27 cellular contexts compared by ENCODE assay signal in genomic region chr14:90791481-90791880, GRCh38. TPM values are rescaled to one million over a fixed set of nuclear protein-coding genes. Genes with fewer than 3 reads are reported as not detected.
DNase-seq lines count a peak whose midpoint lies in the region; ATAC-seq and TF ChIP-seq lines count a peak whose summit lies in the region.
"Had no signal": no experiment of that assay in that cellular context is flagged by ENCODE, and none has a peak within 500 bp of the region (broad histone marks: within the 10 kb centered on the region; RNA-seq: fewer than 3 reads in every experiment).

No MANE protein-coding gene starts in this region.

- H3K4me1 Mint-ChIP-seq in chondrocyte (ENCODE audit: low read depth): peaks cover 18% of the 10 kb centered on the region
- peaks cover 14% of the 10 kb centered on the region for H3K4me1 Mint-ChIP-seq in neural crest cell
- H3K4me1 Mint-ChIP-seq: CD4-positive, alpha-beta memory T cell had no signal

- H3K27ac Mint-ChIP-seq in chondrocyte (ENCODE audit: unreplicated experiment) (no peak overlapping the region), neural crest cell (ENCODE audit: unreplicated experiment) (peak overlapping the region; percentile 67)
- H3K27ac Mint-ChIP-seq: CD4-positive, alpha-beta memory T cell had no signal

- H3K4me1 ChIP-seq in heart left ventricle (peaks cover 0 to 17% (median 6%) of the 10 kb centered on the region in 12 donors), left ventricle myocardium inferior (peaks cover 18% of the 10 kb centered on the region)
- H3K4me1 ChIP-seq: Caco-2, SJCRH30 had no signal

- intact Hi-C loops in heart left ventricle (cut with DNase I) (no loop called here), left ventricle myocardium inferior (cut with micrococcal nuclease) (no loop called here)

- H3K27ac ChIP-seq in heart left ventricle (no peak overlapping the region), left ventricle myocardium inferior (replicated peaks) (no peak overlapping the region)
- H3K27ac ChIP-seq: BLaER1 treated with 17β-estradiol and CSF1 and Interleukin-3, amounts not matched to agents 10 nM and 100 nM; GM23248; HL-60; SJCRH30 had no signal

- H3K36me3 Mint-ChIP-seq in chondrocyte (ENCODE audit: low read depth) (no peaks in the 10 kb centered on the region), neural crest cell (ENCODE audit: low read depth) (no peaks in the 10 kb centered on the region)
- H3K36me3 Mint-ChIP-seq: CD4-positive, alpha-beta memory T cell had no signal

- H3K36me3 ChIP-seq in heart left ventricle: no peaks in the 10 kb centered on the region
- no peaks in the 10 kb centered on the region for H3K36me3 ChIP-seq in left ventricle myocardium inferior
- H3K36me3 ChIP-seq: BLaER1 treated with 17β-estradiol and CSF1 and Interleukin-3, amounts not matched to agents 10 nM and 100 nM; MG63; SJCRH30 had no signal

- H3K9me3 ChIP-seq in heart left ventricle: no peaks in the 10 kb centered on the region
- H3K9me3 ChIP-seq in left ventricle myocardium inferior (replicated peaks): no peaks in the 10 kb centered on the region
- H3K9me3 ChIP-seq: BLaER1 treated with 17β-estradiol and CSF1 and Interleukin-3, amounts not matched to agents 10 nM and 100 nM; Caco-2; MG63; SJCRH30 had no signal

- H3K27me3 Mint-ChIP-seq in chondrocyte (ENCODE audit: low read depth) (no peaks in the 10 kb centered on the region), neural crest cell (ENCODE audit: low read depth) (no peaks in the 10 kb centered on the region)
- H3K27me3 Mint-ChIP-seq: CD4-positive, alpha-beta memory T cell had no signal

- peak in 3 of 4 donors; percentile 10 to 60 (median 60) for ATAC-seq in heart left ventricle
- ATAC-seq: HepG2, K562, Panc1 had no signal

- TF ChIP-seq POLR2A in heart left ventricle (IDR thresholded peaks at IDR 0.05): no peak

- 86 to 93% (median 91%) methylated on average over 11 to 12 of the region's 12 CpGs for WGBS in heart left ventricle, 4 donors

- H3K9me3 Mint-ChIP-seq in chondrocyte (ENCODE audit: low read depth) (no peaks in the 10 kb centered on the region), neural crest cell (no peaks in the 10 kb centered on the region)
- H3K9me3 Mint-ChIP-seq: CD4-positive, alpha-beta memory T cell had no signal

- H3K4me3 Mint-ChIP-seq in chondrocyte (ENCODE audit: unreplicated experiment) (no peak overlapping the region), neural crest cell (no peak overlapping the region)
- H3K4me3 Mint-ChIP-seq: CD4-positive, alpha-beta memory T cell had no signal

- TF ChIP-seq CTCF in heart left ventricle (IDR thresholded peaks at IDR 0.05): no peak
- TF ChIP-seq CTCF in left ventricle myocardium inferior (IDR thresholded peaks at IDR 0.05; ENCODE audit: borderline replicate concordance): no peak
- no peak for TF ChIP-seq CTCF in chondrocyte (IDR thresholded peaks at IDR 0.05)
- TF ChIP-seq CTCF in neural crest cell (conservative IDR thresholded peaks at IDR 0.05): no peak

- DNase-seq in heart left ventricle (no peak), left ventricle myocardium inferior (no peak), chondrocyte (ENCODE audit: low spot score) (peak; percentile 55), neural crest cell (ENCODE audit: low read depth, low spot score) (no peak), NCI-H748 (lab: John Stamatoyannopoulos, UW; ENCODE audit: unreplicated experiment) (no peak), NCI-H1105 treated with DMSO at 0.1 percent for 48 hours (lab: John Stamatoyannopoulos, UW) (no peak), NCI-H1930 (lab: John Stamatoyannopoulos, UW) (no peak)
- DNase-seq: 8988T; Caco-2; CD4-positive, alpha-beta memory T cell; DND-41; GM23248; HCEC 1CT; MG63; NCI-H1048; NCI-H1436; NCI-H187 treated with DMSO at 0.1 percent for 48 hours; NCI-H226; NCI-H510A treated with DMSO at 0.1 percent for 48 hours; NCI-H774; NK-92 treated with Interleukin-12 subunit alpha and Interleukin-12 subunit beta, amount 100 ng/mL, for 24 hours; SJCRH30 had no signal

- H3K27me3 ChIP-seq in heart left ventricle (no peaks in the 10 kb centered on the region), left ventricle myocardium inferior (ENCODE audit: low read depth) (no peaks in the 10 kb centered on the region)
- H3K27me3 ChIP-seq: BLaER1 treated with 17β-estradiol and CSF1 and Interleukin-3, amounts not matched to agents 10 nM and 100 nM; MG63; SJCRH30 had no signal

- H3K4me3 ChIP-seq in heart left ventricle: no peak overlapping the region
- H3K4me3 ChIP-seq in left ventricle myocardium inferior: no peak overlapping the region
- H3K4me3 ChIP-seq: BLaER1 treated with 17β-estradiol and CSF1 and Interleukin-3, amounts not matched to agents 10 nM and 100 nM; GM23248; K562; MG63; SJCRH30 had no signal

RNA-seq across cellular contexts. Expression of gene TTC7B, which starts 24.7 kb away (rescaled TPM):
- total RNA-seq in heart left ventricle: 10 to 100 TPM; 54.5 to 76.1 (median 67.9) TPM
- 10 to 100 TPM; 20.3 to 38.6 TPM for polyA plus RNA-seq in heart left ventricle
- 55.5 TPM for total RNA-seq in left ventricle myocardium inferior
- 29.9 to 45.6 TPM (median 40.3 TPM) in 3 replicates for total RNA-seq in chondrocyte
- 54.8 and 56.4 TPM in 2 replicates for total RNA-seq in neural crest cell
